In the genomic region with DNA sequence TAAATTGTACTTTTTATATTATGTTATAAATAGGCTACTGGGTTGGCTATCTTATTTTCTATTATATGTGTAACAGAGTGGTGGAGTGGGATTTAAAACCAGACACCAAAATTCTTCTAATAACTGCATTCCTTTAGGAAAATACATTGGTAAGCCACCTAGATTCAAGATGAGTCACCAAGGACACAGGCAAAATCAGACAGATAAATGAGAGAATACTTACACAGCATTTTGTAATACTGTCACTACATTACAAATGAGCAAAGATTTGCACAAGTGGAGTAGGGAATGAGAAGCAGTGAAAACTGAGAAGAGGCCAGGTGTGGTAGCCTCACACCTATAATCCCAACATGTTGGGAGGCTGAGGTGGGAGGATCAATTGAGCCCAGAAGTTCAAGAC, we compare ENCODE assay signal across 17 cellular contexts. TPM values are rescaled to one million over a fixed set of nuclear protein-coding genes. Genes with fewer than 3 reads are reported as not detected.
DNase-seq lines count a peak whose midpoint lies in the region; ATAC-seq and TF ChIP-seq lines count a peak whose summit lies in the region.
"Had no signal": no experiment of that assay in that cellular context is flagged by ENCODE, and none has a peak within 500 bp of the region (broad histone marks: within the 10 kb centered on the region; RNA-seq: fewer than 3 reads in every experiment).

No MANE protein-coding gene starts in this region.

- H3K9me3 Mint-ChIP-seq in effector memory CD8-positive, alpha-beta T cell, result no peaks in the 10 kb centered on the region
- no peaks in the 10 kb centered on the region for H3K9me3 Mint-ChIP-seq in activated T-helper 17 cell treated with anti-CD3 and anti-CD28 coated beads, Interleukin-2, amount 50 U/mL, for 72 hours
- H3K9me3 Mint-ChIP-seq: CD4-positive, alpha-beta memory T cell had no signal

- no peaks in the 10 kb centered on the region for H3K27me3 ChIP-seq in adipocyte (replicated peaks; ENCODE audit: control insufficient read depth, insufficient read depth, low read length)

- H3K4me3 ChIP-seq in adipocyte (ENCODE audit: low read length) (no peak overlapping the region), fibroblast of mammary gland (ENCODE audit: control insufficient read depth, low read depth, low read length) (no peak overlapping the region)
- H3K4me3 ChIP-seq: HAP-1 had no signal

- H3K4me1 Mint-ChIP-seq in effector memory CD8-positive, alpha-beta T cell (ENCODE audit: low read depth in 2 of 2), result no peaks in the 10 kb centered on the region
- no peaks in the 10 kb centered on the region for H3K4me1 Mint-ChIP-seq in activated T-helper 17 cell treated with anti-CD3 and anti-CD28 coated beads, Interleukin-2, amount 50 U/mL, for 72 hours
- H3K4me1 Mint-ChIP-seq: CD4-positive, alpha-beta memory T cell had no signal

- H3K27ac Mint-ChIP-seq in effector memory CD8-positive, alpha-beta T cell, result no peak overlapping the region
- H3K27ac Mint-ChIP-seq in activated T-helper 17 cell treated with anti-CD3 and anti-CD28 coated beads, Interleukin-2, amount 50 U/mL, for 72 hours, result no peak overlapping the region
- H3K27ac Mint-ChIP-seq: CD4-positive, alpha-beta memory T cell had no signal

- DNase-seq in EL (peak; percentile 15), adipocyte (ENCODE audit: low read depth) (peak; percentile 25), fibroblast of mammary gland (ENCODE audit: low read depth) (peak; percentile 39), non-pigmented ciliary epithelial cell (ENCODE audit: low read depth) (peak; percentile 50), NCI-H1092 (lab: John Stamatoyannopoulos, UW) (no peak)
- DNase-seq in effector memory CD8-positive, alpha-beta T cell, result no peak
- DNase-seq: BE2C; CD4-positive, alpha-beta memory T cell; MV-4-11; NCI-H1436; NCI-H2081; NCI-H524; SIG-M5 had no signal

- no peak overlapping the region for H3K4me3 Mint-ChIP-seq in effector memory CD8-positive, alpha-beta T cell
- no peak overlapping the region for H3K4me3 Mint-ChIP-seq in activated T-helper 17 cell treated with anti-CD3 and anti-CD28 coated beads, Interleukin-2, amount 50 U/mL, for 72 hours
- H3K4me3 Mint-ChIP-seq: CD4-positive, alpha-beta memory T cell had no signal

- no peaks in the 10 kb centered on the region for H3K27me3 Mint-ChIP-seq in effector memory CD8-positive, alpha-beta T cell
- H3K27me3 Mint-ChIP-seq in activated T-helper 17 cell treated with anti-CD3 and anti-CD28 coated beads, Interleukin-2, amount 50 U/mL, for 72 hours, result peaks cover 4% of the 10 kb centered on the region

- H3K4me1 ChIP-seq in adipocyte (ENCODE audit: control insufficient read depth, insufficient read depth, low read length), result peaks cover 34% of the 10 kb centered on the region
- H3K4me1 ChIP-seq: BE2C, HAP-1 had no signal

- TF ChIP-seq CTCF in fibroblast of mammary gland (conservative IDR thresholded peaks at IDR 0.05; ENCODE audit: control insufficient read depth, insufficient read depth, low read depth, low read length), result no peak

- H3K36me3 Mint-ChIP-seq in effector memory CD8-positive, alpha-beta T cell (ENCODE audit: insufficient read depth), result peaks cover 3% of the 10 kb centered on the region
- no peaks in the 10 kb centered on the region for H3K36me3 Mint-ChIP-seq in activated T-helper 17 cell treated with anti-CD3 and anti-CD28 coated beads, Interleukin-2, amount 50 U/mL, for 72 hours (ENCODE audit: low read depth)
- H3K36me3 Mint-ChIP-seq: CD4-positive, alpha-beta memory T cell had no signal

- H3K36me3 ChIP-seq in adipocyte (ENCODE audit: control insufficient read depth, insufficient read depth, low read length, severe bottlenecking), result no peaks in the 10 kb centered on the region
- H3K36me3 ChIP-seq: BE2C, HAP-1 had no signal

- H3K9me3 ChIP-seq in adipocyte (ENCODE audit: control insufficient read depth, low read length), result no peaks in the 10 kb centered on the region
- H3K9me3 ChIP-seq: BE2C, HAP-1 had no signal

- peak overlapping the region; percentile 36 for H3K9ac ChIP-seq in adipocyte (ENCODE audit: low read length)

- no peak for ATAC-seq in effector memory CD8-positive, alpha-beta T cell (replicated peaks)
- no peak for ATAC-seq in activated T-helper 17 cell treated with anti-CD3 and anti-CD28 coated beads, Interleukin-2, amount 50 U/mL, for 72 hours (replicated peaks)
- no peak for ATAC-seq in HG02981 (IDR thresholded peaks at IDR 0.05; ENCODE audit: unreplicated experiment)

RNA-seq across cellular contexts. Expression of a gene that starts 6.2 kb away (rescaled TPM):
- total RNA-seq in activated T-helper 17 cell treated with anti-CD3 and anti-CD28 coated beads, Interleukin-2, amount 50 U/mL, for 72 hours, result 10 to 100 TPM; 27.9 to 36.0 TPM
- total RNA-seq: HT-29 had no signal

RNA-seq across cellular contexts. Expression of a gene that starts 54.7 kb away (rescaled TPM):
- 1 to 10 TPM; 1.1 to 2.7 TPM for total RNA-seq in activated T-helper 17 cell treated with anti-CD3 and anti-CD28 coated beads, Interleukin-2, amount 50 U/mL, for 72 hours
- total RNA-seq: CD4-positive, alpha-beta memory T cell; HT-29 had no signal

Comparison
In these comparisons a context has a peak if more than half of its experiments do, and no peak if none do; other contexts are left out.
1. DNase-seq: peak in EL (single experiment), adipocyte (single experiment), fibroblast of mammary gland (single experiment) and non-pigmented ciliary epithelial cell (single experiment); none in effector memory CD8-positive, alpha-beta T cell (0 of 3) and NCI-H1092 (single experiment).